Comparison of ENCODE assay signal across 14 cellular contexts in genomic region chr1:30731806-30732276, GRCh38.
DNase-seq lines count a peak whose midpoint lies in the region.
"Had no signal": no experiment of that assay in that cellular context is flagged by ENCODE, and none has a peak within 500 bp of the region (broad histone marks: within the 10 kb centered on the region; RNA-seq: fewer than 3 reads in every experiment).

No MANE protein-coding gene starts in this region.

- no peaks in the 10 kb centered on the region for H3K27me3 Mint-ChIP-seq in T-helper 1 cell treated with Interleukin-12 subunit alpha and Interleukin-12 subunit beta and Interleukin-4 antibody, amounts not matched to agents 30 μg/mL and 1 μg/mL, for 36 hours (ENCODE audit: low read depth)

- H3K4me3 Mint-ChIP-seq in T-helper 1 cell treated with Interleukin-12 subunit alpha and Interleukin-12 subunit beta and Interleukin-4 antibody, amounts not matched to agents 30 μg/mL and 1 μg/mL, for 36 hours: no peak overlapping the region

- peak overlapping the region; percentile 55 for H3K27ac Mint-ChIP-seq in T-helper 1 cell treated with Interleukin-12 subunit alpha and Interleukin-12 subunit beta and Interleukin-4 antibody, amounts not matched to agents 30 μg/mL and 1 μg/mL, for 36 hours

- DNase-seq in T-helper 1 cell (no peak), OCI-M1 (lab: John Stamatoyannopoulos, UW) (peak; percentile 85), germinal center (ENCODE audit: low spot score) (no peak), LoVo (ENCODE audit: low spot score) (no peak)
- DNase-seq in stimulated activated CD8-positive, alpha-beta memory T cell treated with anti-CD3 and anti-CD28 coated beads, Interleukin-4, amount 100 ng/mL, for 48 hours: peak; percentile 31
- DNase-seq in activated CD4-positive, CD25-positive, alpha-beta regulatory T cell (lab: John Stamatoyannopoulos, UW): no peak
- DNase-seq: cortex of kidney, NCI-H2107, NCI-H748 treated with DMSO at 0.1 percent for 48 hours, thyroid gland had no signal

- no peaks in the 10 kb centered on the region for H3K9me3 Mint-ChIP-seq in T-helper 1 cell treated with Interleukin-12 subunit alpha and Interleukin-12 subunit beta and Interleukin-4 antibody, amounts not matched to agents 30 μg/mL and 1 μg/mL, for 36 hours

- peak overlapping the region; percentile 0 for H3K27ac ChIP-seq in cingulate gyrus (ENCODE audit: low read depth, low read length)
- H3K27ac ChIP-seq: 22Rv1, thyroid gland, VCaP had no signal

- peaks cover 32% of the 10 kb centered on the region for H3K36me3 Mint-ChIP-seq in T-helper 1 cell treated with Interleukin-12 subunit alpha and Interleukin-12 subunit beta and Interleukin-4 antibody, amounts not matched to agents 30 μg/mL and 1 μg/mL, for 36 hours (ENCODE audit: low read depth)

- H3K4me1 Mint-ChIP-seq in T-helper 1 cell treated with Interleukin-12 subunit alpha and Interleukin-12 subunit beta and Interleukin-4 antibody, amounts not matched to agents 30 μg/mL and 1 μg/mL, for 36 hours (ENCODE audit: low read depth): peaks cover 15% of the 10 kb centered on the region

Comparison
In these comparisons a context has a peak if more than half of its experiments do, and no peak if none do; other contexts are left out.
1. DNase-seq: peak in OCI-M1 (single experiment) and stimulated activated CD8-positive, alpha-beta memory T cell treated with anti-CD3 and anti-CD28 coated beads, Interleukin-4, amount 100 ng/mL, for 48 hours (single experiment); none in T-helper 1 cell (0 of 5), germinal center (single experiment), LoVo (single experiment) and activated CD4-positive, CD25-positive, alpha-beta regulatory T cell (0 of 4).